In genomic region chr6:98839788-98840361, GRCh38 we compare ENCODE assay signal across 9 cellular contexts. TPM values are rescaled to one million over a fixed set of nuclear protein-coding genes. Genes with fewer than 3 reads are reported as not detected.
DNase-seq lines count a peak whose midpoint lies in the region; ATAC-seq, FAIRE-seq and TF ChIP-seq lines count a peak whose summit lies in the region.
"Had no signal": no experiment of that assay in that cellular context is flagged by ENCODE, and none has a peak within 500 bp of the region (broad histone marks: within the 10 kb centered on the region; RNA-seq: fewer than 3 reads in every experiment).

No MANE protein-coding gene starts in this region.

- no peaks in the 10 kb centered on the region for H4K20me1 ChIP-seq in MM.1S (ENCODE audit: insufficient read depth, low read length)
- peaks cover 14% of the 10 kb centered on the region for H4K20me1 ChIP-seq in neural cell (ENCODE audit: insufficient read depth)

- H3K4me2 ChIP-seq in MM.1S (ENCODE audit: low read depth, low read length) (no peak overlapping the region), neural cell (ENCODE audit: low read length) (peak overlapping the region; percentile 76)

- H3K79me2 ChIP-seq in MM.1S (ENCODE audit: low read length) = no peaks in the 10 kb centered on the region
- H3K79me2 ChIP-seq in neural cell (replicated peaks; ENCODE audit: insufficient read depth, low read length) = peaks cover 96% of the 10 kb centered on the region

- H3K36me3 ChIP-seq in MM.1S (replicated peaks; ENCODE audit: insufficient read depth, low read length) = no peaks in the 10 kb centered on the region
- H3K36me3 ChIP-seq in bronchial epithelial cell (ENCODE audit: control insufficient read depth, insufficient read depth, low read length) = no peaks in the 10 kb centered on the region
- no peaks in the 10 kb centered on the region for H3K36me3 ChIP-seq in neural cell (ENCODE audit: insufficient read depth, low read length)

- H3F3A ChIP-seq in MM.1S (ENCODE audit: insufficient read depth, low read length) (no peaks in the 10 kb centered on the region), neural cell (ENCODE audit: insufficient read depth, low read length, poor library complexity, severe bottlenecking) (peaks cover 5% of the 10 kb centered on the region)

- no peak for DNase-seq in GM10248 (ENCODE audit: extremely low spot score)
- DNase-seq in MM.1S = peak; percentile 32
- DNase-seq in bronchial epithelial cell (ENCODE audit: low read depth) = peak; percentile 17
- no peak for DNase-seq in SKM-1 (lab: John Stamatoyannopoulos, UW; ENCODE audit: unreplicated experiment)
- DNase-seq in UCSD-AML1 (lab: John Stamatoyannopoulos, UW; ENCODE audit: unreplicated experiment) = no peak
- DNase-seq: activated CD8-positive, alpha-beta memory T cell treated with anti-CD3 and anti-CD28 coated beads, Interleukin-2, amount 10 ng/mL, durations not matched to agents 7 days and 5 days had no signal

- H3K4me3 ChIP-seq in MM.1S (ENCODE audit: low read length) (no peak overlapping the region), bronchial epithelial cell (ENCODE audit: low read depth, low read length) (no peak overlapping the region), neural cell (ENCODE audit: low read length) (peak overlapping the region; percentile 91)

- peaks cover 11% of the 10 kb centered on the region; the same call in 1 of the 2 replicates for H3K27me3 ChIP-seq in MM.1S (replicated peaks; ENCODE audit: insufficient read depth, low read length)
- peaks cover 71% of the 10 kb centered on the region for H3K27me3 ChIP-seq in bronchial epithelial cell (ENCODE audit: control insufficient read depth, insufficient read depth, low read length)
- H3K27me3 ChIP-seq in neural cell (ENCODE audit: insufficient read depth, low read depth, low read length) = no peaks in the 10 kb centered on the region

- H3K9me3 ChIP-seq in MM.1S (replicated peaks; ENCODE audit: insufficient read depth, low read length) (no peaks in the 10 kb centered on the region), neural cell (ENCODE audit: low read length) (no peaks in the 10 kb centered on the region)

- H3K9ac ChIP-seq in MM.1S (ENCODE audit: low read length) = no peak overlapping the region
- H3K9ac ChIP-seq in neural cell (ENCODE audit: low read length) = peak overlapping the region; percentile 95

- POLR2A ChIA-PET in GM10248 (lab: Yijun Ruan, JAX) = no interaction called here

- CTCF ChIA-PET in GM10248 (lab: Yijun Ruan, JAX) = interaction anchor here (1.4 kb wide), 1 partner anchor 9 kb away, joined by 3 read pairs; no protein-coding TSS in a partner anchor

- TF ChIP-seq CTCF in GM10248 (IDR thresholded peaks at IDR 0.05; ENCODE audit: control extremely low read depth, extremely low read depth, low read depth, missing control alignments) = peak; percentile 25
- peak; percentile 49 for TF ChIP-seq CTCF in MM.1S (IDR thresholded peaks at IDR 0.05; ENCODE audit: low read length)
- peak; percentile 27 for TF ChIP-seq CTCF in bronchial epithelial cell (IDR thresholded peaks at IDR 0.05; ENCODE audit: insufficient read depth, low read length, severe bottlenecking)
- peak; percentile 80 for TF ChIP-seq CTCF in neural cell (IDR thresholded peaks at IDR 0.05; ENCODE audit: poor library complexity, severe bottlenecking)

- H3K4me1 ChIP-seq in MM.1S (ENCODE audit: low read length) = no peaks in the 10 kb centered on the region

- peak; percentile 83 for TF ChIP-seq RAD21 in neural cell (conservative IDR thresholded peaks at IDR 0.05)

- no peak for TF ChIP-seq EP300 in neural cell (conservative IDR thresholded peaks at IDR 0.05; ENCODE audit: poor library complexity, severe bottlenecking)

- H3K9me2 ChIP-seq in MM.1S (replicated peaks; ENCODE audit: insufficient read depth, low read length) = no peaks in the 10 kb centered on the region
- no peaks in the 10 kb centered on the region for H3K9me2 ChIP-seq in neural cell (ENCODE audit: insufficient read depth, low read length)

- FAIRE-seq in bronchial epithelial cell (lab: Jason Lieb, UNC) = no peak

- ATAC-seq in HG02571 (IDR thresholded peaks at IDR 0.05; ENCODE audit: unreplicated experiment) = no peak
- no peak for ATAC-seq in GM19452 (IDR thresholded peaks at IDR 0.05; ENCODE audit: unreplicated experiment)
- ATAC-seq: activated CD8-positive, alpha-beta memory T cell treated with anti-CD3 and anti-CD28 coated beads, Interleukin-2, amount 10 ng/mL, durations not matched to agents 7 days and 5 days had no signal

- H3K27ac ChIP-seq in MM.1S (ENCODE audit: low read length) = no peak overlapping the region
- peak overlapping the region; percentile 91 for H3K27ac ChIP-seq in neural cell (ENCODE audit: low read length)

- H2AFZ ChIP-seq in MM.1S (ENCODE audit: low read length) (no peak overlapping the region), neural cell (ENCODE audit: low read depth, low read length) (no peak overlapping the region)

TF ChIP-seq in neural cell, 6 proteins besides CTCF, POLR2A, EP300 and RAD21:
- TF ChIP-seq SMC3 (conservative IDR thresholded peaks at IDR 0.05; ENCODE audit: poor library complexity) (peak; percentile 85), EZH2 (IDR thresholded peaks at IDR 0.05; ENCODE audit: borderline replicate concordance, insufficient read depth, low read length, poor library complexity, severe bottlenecking) (no peak), MXI1 (conservative IDR thresholded peaks at IDR 0.05; ENCODE audit: poor library complexity, severe bottlenecking) (peak; percentile 63), TAF1 (IDR thresholded peaks at IDR 0.05; ENCODE audit: low read depth) (no peak), POLR2AphosphoS5 (IDR thresholded peaks at IDR 0.05) (no peak)
- TF ChIP-seq, protein P1, sequence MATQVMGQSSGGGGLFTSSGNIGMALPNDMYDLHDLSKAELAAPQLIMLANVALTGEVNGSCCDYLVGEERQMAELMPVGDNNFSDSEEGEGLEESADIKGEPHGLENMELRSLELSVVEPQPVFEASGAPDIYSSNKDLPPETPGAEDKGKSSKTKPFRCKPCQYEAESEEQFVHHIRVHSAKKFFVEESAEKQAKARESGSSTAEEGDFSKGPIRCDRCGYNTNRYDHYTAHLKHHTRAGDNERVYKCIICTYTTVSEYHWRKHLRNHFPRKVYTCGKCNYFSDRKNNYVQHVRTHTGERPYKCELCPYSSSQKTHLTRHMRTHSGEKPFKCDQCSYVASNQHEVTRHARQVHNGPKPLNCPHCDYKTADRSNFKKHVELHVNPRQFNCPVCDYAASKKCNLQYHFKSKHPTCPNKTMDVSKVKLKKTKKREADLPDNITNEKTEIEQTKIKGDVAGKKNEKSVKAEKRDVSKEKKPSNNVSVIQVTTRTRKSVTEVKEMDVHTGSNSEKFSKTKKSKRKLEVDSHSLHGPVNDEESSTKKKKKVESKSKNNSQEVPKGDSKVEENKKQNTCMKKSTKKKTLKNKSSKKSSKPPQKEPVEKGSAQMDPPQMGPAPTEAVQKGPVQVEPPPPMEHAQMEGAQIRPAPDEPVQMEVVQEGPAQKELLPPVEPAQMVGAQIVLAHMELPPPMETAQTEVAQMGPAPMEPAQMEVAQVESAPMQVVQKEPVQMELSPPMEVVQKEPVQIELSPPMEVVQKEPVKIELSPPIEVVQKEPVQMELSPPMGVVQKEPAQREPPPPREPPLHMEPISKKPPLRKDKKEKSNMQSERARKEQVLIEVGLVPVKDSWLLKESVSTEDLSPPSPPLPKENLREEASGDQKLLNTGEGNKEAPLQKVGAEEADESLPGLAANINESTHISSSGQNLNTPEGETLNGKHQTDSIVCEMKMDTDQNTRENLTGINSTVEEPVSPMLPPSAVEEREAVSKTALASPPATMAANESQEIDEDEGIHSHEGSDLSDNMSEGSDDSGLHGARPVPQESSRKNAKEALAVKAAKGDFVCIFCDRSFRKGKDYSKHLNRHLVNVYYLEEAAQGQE (IDR thresholded peaks at IDR 0.05; ENCODE audit: borderline replicate concordance) = no peak
TF ChIP-seq in neural cell: peak in this region for 2.

RNA-seq across cellular contexts. Expression of gene POU3F2, which starts 5.5 kb away (rescaled TPM):
- total RNA-seq in bronchial epithelial cell = not detected in 2 replicates
- 35.3 and 35.7 TPM in 2 replicates for polyA plus RNA-seq in neural cell
- 111 and 124 TPM in 2 replicates for polyA minus RNA-seq in neural cell
- total RNA-seq: activated CD8-positive, alpha-beta memory T cell treated with anti-CD3 and anti-CD28 coated beads, Interleukin-2, amount 10 ng/mL, durations not matched to agents 7 days and 5 days had no signal

Comparison
In these comparisons a context has a peak if more than half of its experiments do, and no peak if none do; other contexts are left out.
1. DNase-seq: peak in MM.1S (single experiment) and bronchial epithelial cell (single experiment); none in GM10248 (single experiment), SKM-1 (single experiment) and UCSD-AML1 (single experiment).
2. CTCF ChIP-seq: peak in every context shown above with its lines; median percentile 80 in neural cell; 49 in MM.1S; 27 in bronchial epithelial cell; 25 in GM10248.